ENCODE assay signal across 8 cellular contexts in the genomic region with DNA sequence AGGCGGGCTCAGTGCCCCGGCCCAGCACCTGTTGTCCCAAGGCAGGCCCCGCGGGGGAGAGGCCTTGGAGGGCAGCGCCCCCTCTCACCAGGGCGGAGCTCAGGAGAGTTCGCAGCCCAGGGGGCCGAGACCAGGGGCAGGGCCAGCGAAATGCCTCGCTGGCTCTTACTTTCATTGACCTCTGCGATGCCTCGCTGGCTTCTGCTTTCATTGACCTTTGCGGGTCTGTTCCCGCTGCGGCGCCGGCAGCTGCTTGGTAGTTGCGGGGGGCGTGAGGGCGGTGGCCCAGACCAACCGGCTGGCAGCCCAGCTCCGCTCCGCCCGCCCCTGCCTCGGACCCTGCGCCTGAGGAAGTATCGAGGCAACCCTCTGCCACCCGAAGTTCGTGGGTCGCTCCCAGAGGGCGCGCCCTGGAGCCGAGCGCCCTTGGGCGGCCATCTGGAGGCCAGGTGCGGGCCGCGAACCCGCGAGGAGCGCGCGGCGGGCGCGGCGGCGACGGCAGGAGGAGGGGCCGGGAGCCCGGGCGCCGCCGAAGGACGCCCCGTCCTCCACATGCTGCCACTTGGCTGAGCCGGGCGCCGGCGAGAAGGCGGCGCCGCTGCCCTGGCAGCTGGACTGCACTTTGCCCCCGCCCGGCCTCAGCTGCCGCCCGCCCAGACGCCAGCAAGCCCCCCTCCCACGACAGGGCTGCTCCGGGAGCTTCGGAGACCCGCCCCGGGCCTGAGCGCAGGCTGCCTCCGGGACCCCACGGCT.
DNase-seq lines count a peak whose midpoint lies in the region; ATAC-seq, FAIRE-seq and TF ChIP-seq lines count a peak whose summit lies in the region.

No MANE protein-coding gene starts in this region.

- dilution Hi-C loops in endothelial cell of umbilical vein (cut with MboI; ENCODE audit: extremely low pct_ligation_motif_present, low sequenced_read_pairs) = no loop called here

- POLR2A ChIA-PET in endothelial cell of umbilical vein (lab: Charles Lee) = no interaction called here

- peak overlapping the region; percentile 48 for H3K4me3 ChIP-seq in HL-60 (replicated peaks; ENCODE audit: insufficient read depth, low read length)
- H3K4me3 ChIP-seq in endothelial cell of umbilical vein (replicated peaks in 1 of 3; ENCODE audit: insufficient read depth in 1 of 3, low read depth in 1 of 3, low read length in 3 of 3) = peak overlapping the region; percentile 59 to 83 (median 60)
- H3K4me3 ChIP-seq in mesodermal cell (ENCODE audit: extremely low read depth, insufficient read depth, low read length, poor library complexity, severe bottlenecking) = peak overlapping the region; percentile 60
- peak overlapping the region; percentile 54 to 55 for H3K4me3 ChIP-seq in testis

- no peak for FAIRE-seq in endothelial cell of umbilical vein (lab: Jason Lieb, UNC)

- no TSS peak for BruUV-seq in endothelial cell of umbilical vein (replicated peaks; lab: Mats Ljungman, UMichigan)

- H3K4me1 ChIP-seq in endothelial cell of umbilical vein (ENCODE audit: control insufficient read depth, extremely low read depth, insufficient read depth, low read length) (peaks cover 2% of the 10 kb centered on the region), mesodermal cell (ENCODE audit: control insufficient read depth, insufficient read depth, low read length, poor library complexity, severe bottlenecking) (no peaks in the 10 kb centered on the region), testis (no peaks in the 10 kb centered on the region)

- H3K27me3 ChIP-seq in HL-60 (ENCODE audit: insufficient read depth, poor library complexity, severe bottlenecking) (no peaks in the 10 kb centered on the region), endothelial cell of umbilical vein (ENCODE audit: control insufficient read depth in 2 of 2, insufficient read depth in 2 of 2, low read length in 2 of 2) (no peaks in the 10 kb centered on the region), testis (no peaks in the 10 kb centered on the region)

- H3K36me3 ChIP-seq in endothelial cell of umbilical vein (ENCODE audit: control insufficient read depth in 2 of 2, extremely low read depth in 1 of 2, insufficient read depth in 2 of 2, low read length in 2 of 2) (no peaks in the 10 kb centered on the region), mesodermal cell (ENCODE audit: control insufficient read depth, insufficient read depth, low read length) (no peaks in the 10 kb centered on the region), testis (ENCODE audit: low read depth, missing control alignments) (no peaks in the 10 kb centered on the region)

- no peak overlapping the region for H3K27ac ChIP-seq in HL-60 (replicated peaks)
- no peak overlapping the region for H3K27ac ChIP-seq in endothelial cell of umbilical vein (ENCODE audit: insufficient read depth, low read depth, low read length)
- H3K27ac ChIP-seq in mesodermal cell (ENCODE audit: low read depth, low read length, severe bottlenecking) = no peak overlapping the region
- peak overlapping the region in 1 of 2 donors; percentile 64 for H3K27ac ChIP-seq in testis

- 1% methylated on average over 55 of the region's 76 CpGs for WGBS in mesodermal cell (ENCODE audit: insufficient coverage in 2 of 2), 2 experiments
- 1 to 2% methylated on average over 22 to 35 of the region's 76 CpGs for WGBS in testis, 2 donors

- H3K79me2 ChIP-seq in endothelial cell of umbilical vein (ENCODE audit: control insufficient read depth, insufficient read depth, low read length) = no peaks in the 10 kb centered on the region

- CTCF ChIA-PET in endothelial cell of umbilical vein (lab: Charles Lee) = interaction anchor here (0.8 to 2.4 kb wide), 13 partner anchors 8 to 382 kb away, joined by 3 to 7 read pairs (median 4); no protein-coding TSS in a partner anchor

- H3K9me3 ChIP-seq in endothelial cell of umbilical vein (replicated peaks; ENCODE audit: control insufficient read depth, insufficient read depth, low read length) = no peaks in the 10 kb centered on the region
- H3K9me3 ChIP-seq in mesodermal cell (ENCODE audit: control insufficient read depth, low read length) = no peaks in the 10 kb centered on the region
- no peaks in the 10 kb centered on the region for H3K9me3 ChIP-seq in testis

- peak overlapping the region; percentile 45 for H3K4me2 ChIP-seq in endothelial cell of umbilical vein (ENCODE audit: insufficient read depth, low read length)

- H3K9me1 ChIP-seq in endothelial cell of umbilical vein (replicated peaks; ENCODE audit: control insufficient read depth, extremely low read depth, insufficient read depth, low read length) = no peaks in the 10 kb centered on the region

- peak; percentile 79 for ATAC-seq in GM21423 (IDR thresholded peaks at IDR 0.05; ENCODE audit: unreplicated experiment)

- TF ChIP-seq CTCF in HL-60 (IDR thresholded peaks at IDR 0.05; ENCODE audit: insufficient read depth, low read length) = no peak
- peak; percentile 42 to 74 for TF ChIP-seq CTCF in endothelial cell of umbilical vein (IDR thresholded peaks at IDR 0.05; ENCODE audit: extremely low read depth in 1 of 2, insufficient read depth in 1 of 2, low read depth in 1 of 2, low read length in 2 of 2)
- TF ChIP-seq CTCF in testis (IDR thresholded peaks at IDR 0.05) = peak in 2 of 3 experiments; percentile 32 to 43

- H3K9ac ChIP-seq in endothelial cell of umbilical vein (replicated peaks; ENCODE audit: extremely low read depth, insufficient read depth, low read length) = peak overlapping the region; percentile 54

- DNase-seq in NCI-H2029 (lab: John Stamatoyannopoulos, UW) (peak; percentile 18), NCI-H2029 treated with DMSO at 0.1 percent for 48 hours (lab: John Stamatoyannopoulos, UW) (no peak), HL-60 (ENCODE audit: low read depth in 1 of 2, low spot score in 1 of 2) (peak in 1 of 2 experiments; percentile 18), SW480 (ENCODE audit: low spot score) (peak; percentile 69), endothelial cell of umbilical vein (ENCODE audit: low read depth, low spot score) (peak; percentile 49), testis (peak; percentile 72)

- H2AFZ ChIP-seq in endothelial cell of umbilical vein (ENCODE audit: low read depth, low read length) = peak overlapping the region; percentile 100

- TF ChIP-seq POLR2A in endothelial cell of umbilical vein (IDR thresholded peaks at IDR 0.05; ENCODE audit: low read depth, low read length) (no peak), testis (IDR thresholded peaks at IDR 0.05) (no peak)

- intact Hi-C loops in endothelial cell of umbilical vein (cut with micrococcal nuclease) (loop anchor here (2.0 kb wide), 1 partner anchor 92 kb away; no protein-coding TSS in a partner anchor), testis (cut with DNase I; ENCODE audit: low total_unique reads) (no loop called here)

- no peaks in the 10 kb centered on the region for H4K20me1 ChIP-seq in endothelial cell of umbilical vein (replicated peaks; ENCODE audit: control insufficient read depth, extremely low read depth, insufficient read depth, low read length)

TF ChIP-seq in endothelial cell of umbilical vein, 7 proteins besides CTCF, POLR2A, EP300 and RAD21:
- TF ChIP-seq POLR2AphosphoS5 (IDR thresholded peaks at IDR 0.05; ENCODE audit: insufficient read depth, low read depth, low read length) (peak; percentile 27), JUN (IDR thresholded peaks at IDR 0.05; ENCODE audit: borderline replicate concordance, insufficient read depth, insufficient read length, low read depth) (no peak)
